1 cellular context compared by ENCODE assay signal in genomic region chr11:72821920-72822799, GRCh38.
TF ChIP-seq lines count a peak whose summit lies in the region.

No MANE protein-coding gene starts in this region.

TF ChIP-seq in HepG2, 621 proteins besides CTCF, POLR2A, EP300 and RAD21 (continued from another document and continues in another):
- TF ChIP-seq ZNF292 (CRISPR knock-in tag; IDR thresholded peaks at IDR 0.05; ENCODE audit: borderline replicate concordance, low read depth) (no peak), ZNF720 (CRISPR knock-in tag; IDR thresholded peaks at IDR 0.05) (no peak), ZNF687 (CRISPR knock-in tag; IDR thresholded peaks at IDR 0.05) (peak; percentile 93), ZNF556 (CRISPR knock-in tag; IDR thresholded peaks at IDR 0.05; ENCODE audit: borderline replicate concordance) (no peak), ZNF276 (CRISPR knock-in tag; IDR thresholded peaks at IDR 0.05; ENCODE audit: low read depth) (no peak), GABPB1 (CRISPR knock-in tag; IDR thresholded peaks at IDR 0.05) (peak; percentile 38; the same call in 1 of the 2 replicates), ZNF616 (CRISPR knock-in tag; IDR thresholded peaks at IDR 0.05; ENCODE audit: low read depth) (peak; percentile 40; the same call in 1 of the 2 replicates), AKAP8 (CRISPR knock-in tag; IDR thresholded peaks at IDR 0.05) (0 out of 2 replicates have a peak, but pooled peaks have one; percentile 64), SMAD1 (CRISPR knock-in tag; IDR thresholded peaks at IDR 0.05; ENCODE audit: borderline replicate concordance, low read depth) (no peak), SAP130 (CRISPR knock-in tag; IDR thresholded peaks at IDR 0.05; ENCODE audit: low read depth) (peak; percentile 27; the same call in 1 of the 2 replicates), PHF5A (CRISPR knock-in tag; IDR thresholded peaks at IDR 0.05; ENCODE audit: low read depth, unreplicated experiment) (no peak), ZNF614 (CRISPR knock-in tag; IDR thresholded peaks at IDR 0.05; ENCODE audit: borderline replicate concordance) (no peak), SUZ12 (IDR thresholded peaks at IDR 0.05; ENCODE audit: low read depth, low read length) (no peak), ZBTB38 (CRISPR knock-in tag; IDR thresholded peaks at IDR 0.05) (peak; percentile 23), ATF5 (CRISPR knock-in tag; IDR thresholded peaks at IDR 0.05; ENCODE audit: low read depth) (no peak), ZFX (CRISPR knock-in tag; IDR thresholded peaks at IDR 0.05; ENCODE audit: low read depth) (peak; percentile 70), SKI (IDR thresholded peaks at IDR 0.05; ENCODE audit: partially characterized antibody) (no peak), ZNF510 (CRISPR knock-in tag; IDR thresholded peaks at IDR 0.05; ENCODE audit: low read depth) (no peak), AGO2 (optimal IDR thresholded peaks at IDR 0.05; ENCODE audit: low read depth, low read length) (peak; percentile 82), KDM2A (CRISPR knock-in tag; IDR thresholded peaks at IDR 0.05; ENCODE audit: borderline replicate concordance, low read depth) (peak; percentile 69; the same call in 1 of the 2 replicates), ZBTB33 (CRISPR knock-in tag; IDR thresholded peaks at IDR 0.05) (0 out of 2 replicates have a peak, but pooled peaks have one; percentile 20), BHLHE40 (IDR thresholded peaks at IDR 0.05; ENCODE audit: low read length) (peak; percentile 43; the same call in 1 of the 2 replicates), ZNF180 (CRISPR knock-in tag; IDR thresholded peaks at IDR 0.05; ENCODE audit: borderline replicate concordance, low read depth) (no peak), HNRNPL (IDR thresholded peaks at IDR 0.05; ENCODE audit: low read depth, low read length) (0 out of 2 replicates have a peak, but pooled peaks have one; percentile 12), FLYWCH1 (CRISPR knock-in tag; IDR thresholded peaks at IDR 0.05) (no peak), IKZF1 (IDR thresholded peaks at IDR 0.05) (no peak), CCAR2 (optimal IDR thresholded peaks at IDR 0.05; ENCODE audit: low read depth, low read length) (no peak), ZNF773 (CRISPR knock-in tag; IDR thresholded peaks at IDR 0.05; ENCODE audit: borderline replicate concordance) (no peak), KLF12 (CRISPR knock-in tag; IDR thresholded peaks at IDR 0.05; ENCODE audit: borderline replicate concordance) (no peak), HNRNPK (IDR thresholded peaks at IDR 0.05; ENCODE audit: low read depth, low read length, poor library complexity, severe bottlenecking) (no peak), ZNF550 (CRISPR knock-in tag; IDR thresholded peaks at IDR 0.05; ENCODE audit: borderline replicate concordance) (no peak), YY1 (IDR thresholded peaks at IDR 0.05; ENCODE audit: insufficient read depth, insufficient replicate concordance, low read depth, low read length) (no peak), ZNF496 (CRISPR knock-in tag; IDR thresholded peaks at IDR 0.05; ENCODE audit: insufficient replicate concordance) (no peak), ARID4A (CRISPR knock-in tag; IDR thresholded peaks at IDR 0.05; ENCODE audit: borderline replicate concordance) (peak; percentile 38), MXI1 (IDR thresholded peaks at IDR 0.05; ENCODE audit: borderline replicate concordance, low read depth, low read length) (0 out of 3 replicates have a peak, but pooled peaks have one; percentile 10), ZNF205 (CRISPR knock-in tag; IDR thresholded peaks at IDR 0.05) (0 out of 2 replicates have a peak, but pooled peaks have one; percentile 19), TEAD3 (CRISPR knock-in tag; optimal IDR thresholded peaks at IDR 0.05; ENCODE audit: borderline replicate concordance) (no peak), ZNF782 (CRISPR knock-in tag; IDR thresholded peaks at IDR 0.05; ENCODE audit: borderline replicate concordance) (no peak), TFDP2 (CRISPR knock-in tag; IDR thresholded peaks at IDR 0.05) (0 out of 2 replicates have a peak, but pooled peaks have one; percentile 21), KLF16 (CRISPR knock-in tag; IDR thresholded peaks at IDR 0.05) (peak in 1 of 2 experiments; percentile 26; a peak in 1 of 4 replicates), ZNF430 (CRISPR knock-in tag; IDR thresholded peaks at IDR 0.05) (no peak), RNF2 (conservative IDR thresholded peaks at IDR 0.05; ENCODE audit: low read depth) (no peak), TBP (CRISPR knock-in tag; IDR thresholded peaks at IDR 0.05) (no peak), ZNF33B (CRISPR knock-in tag; IDR thresholded peaks at IDR 0.05) (no peak), PATZ1 (CRISPR knock-in tag; IDR thresholded peaks at IDR 0.05) (peak; percentile 91)
